13 cellular contexts compared by ENCODE assay signal in the genomic region with DNA sequence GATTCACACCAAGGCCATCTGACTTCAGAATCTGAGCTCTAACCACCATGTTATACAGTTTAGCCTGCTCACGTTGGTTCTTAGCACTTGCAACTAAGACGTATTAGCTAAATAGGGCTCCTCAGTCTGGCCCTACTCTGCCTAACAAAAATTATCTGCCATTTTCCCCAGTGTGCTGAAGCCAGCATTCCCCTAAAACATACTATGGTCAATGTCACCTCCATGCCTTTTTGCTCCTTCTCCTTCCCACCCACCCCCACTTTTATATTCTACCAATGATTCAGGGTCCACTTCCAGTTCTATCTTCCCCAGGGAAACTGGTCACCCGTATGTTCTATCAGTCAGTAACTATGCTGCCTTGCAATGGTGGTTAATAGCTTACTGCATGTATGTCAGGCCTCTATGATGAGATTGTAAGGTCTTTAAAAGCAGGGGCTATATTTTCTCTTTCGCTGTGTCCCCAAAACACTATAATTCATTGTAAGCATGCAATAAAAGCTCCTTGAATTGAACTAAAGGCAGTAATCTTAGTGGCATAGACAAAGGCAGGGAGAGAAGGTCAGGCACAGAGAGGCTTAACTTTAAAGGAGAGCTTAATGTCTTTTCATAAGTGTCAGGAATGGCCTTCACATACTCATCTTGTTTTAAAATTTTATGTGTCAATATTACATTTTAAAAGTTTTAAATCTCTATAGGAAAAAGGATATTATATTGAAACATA. TPM values are rescaled to one million over a fixed set of nuclear protein-coding genes. Genes with fewer than 3 reads are reported as not detected.
DNase-seq lines count a peak whose midpoint lies in the region; ATAC-seq, FAIRE-seq and TF ChIP-seq lines count a peak whose summit lies in the region.
"Had no signal": no experiment of that assay in that cellular context is flagged by ENCODE, and none has a peak within 500 bp of the region (broad histone marks: within the 10 kb centered on the region; RNA-seq: fewer than 3 reads in every experiment).

No MANE protein-coding gene starts in this region.

- no peak overlapping the region for H3K4me3 ChIP-seq in thoracic aorta

- H3K27ac Mint-ChIP-seq in activated T-cell treated with anti-CD3 and anti-CD28 coated beads, Interleukin-2, amount 50 U/mL, for 24 hours: peak overlapping the region; percentile 32
- H3K27ac Mint-ChIP-seq in MCF 10A (ENCODE audit: low read depth, unreplicated experiment) (peak overlapping the region; percentile 90), memory B cell (peak overlapping the region; percentile 39)
- H3K27ac Mint-ChIP-seq: progenitor cell of endocrine pancreas had no signal

- peaks cover 2% of the 10 kb centered on the region for H3K36me3 ChIP-seq in thoracic aorta

- no peak overlapping the region for H3K4me3 Mint-ChIP-seq in activated T-cell treated with anti-CD3 and anti-CD28 coated beads, Interleukin-2, amount 50 U/mL, for 24 hours
- H3K4me3 Mint-ChIP-seq in activated T-cell treated with anti-CD3 and anti-CD28 coated beads, Interleukin-2, amount 50 U/mL, for 4 hours: no peak overlapping the region
- no peak overlapping the region for H3K4me3 Mint-ChIP-seq in MCF 10A (ENCODE audit: unreplicated experiment)
- H3K4me3 Mint-ChIP-seq in memory B cell: no peak overlapping the region

- no peak for FAIRE-seq in HTR-8/SVneo (lab: Jason Lieb, UNC)
- FAIRE-seq: A204.1 had no signal

- H3K9me3 ChIP-seq in thoracic aorta: no peaks in the 10 kb centered on the region

- H3K27ac ChIP-seq in thoracic aorta: peak overlapping the region; percentile 69 to 81
- H3K27ac ChIP-seq: foreskin keratinocyte had no signal

- ATAC-seq in activated T-cell treated with anti-CD3 and anti-CD28 coated beads, Interleukin-2, amount 50 U/mL, for 4 hours: no peak
- ATAC-seq in memory B cell (ENCODE audit: low read depth) (no peak), thoracic aorta (ENCODE audit: insufficient number of reproducible peaks, low FRiP score, low read depth) (no peak)

- BruUV-seq in MCF 10A (replicated peaks; lab: Mats Ljungman, UMichigan): no TSS peak

- CTCF ChIA-PET in MCF 10A (lab: Yijun Ruan, JAX): interaction anchor here (0.5 to 1.6 kb wide), 4 partner anchors 7 to 396 kb away, joined by 3 to 4 read pairs (median 3); a partner anchor contains a TSS

- peaks cover 7% of the 10 kb centered on the region for H3K9me3 Mint-ChIP-seq in activated T-cell treated with anti-CD3 and anti-CD28 coated beads, Interleukin-2, amount 50 U/mL, for 24 hours
- peaks cover 5% of the 10 kb centered on the region for H3K9me3 Mint-ChIP-seq in activated T-cell treated with anti-CD3 and anti-CD28 coated beads, Interleukin-2, amount 50 U/mL, for 4 hours
- H3K9me3 Mint-ChIP-seq in MCF 10A (ENCODE audit: unreplicated experiment) (no peaks in the 10 kb centered on the region), memory B cell (no peaks in the 10 kb centered on the region)

- H3K4me1 Mint-ChIP-seq in activated T-cell treated with anti-CD3 and anti-CD28 coated beads, Interleukin-2, amount 50 U/mL, for 24 hours (ENCODE audit: low read depth): peaks cover 34% of the 10 kb centered on the region
- H3K4me1 Mint-ChIP-seq in activated T-cell treated with anti-CD3 and anti-CD28 coated beads, Interleukin-2, amount 50 U/mL, for 4 hours (ENCODE audit: low read depth): peaks cover 32% of the 10 kb centered on the region
- H3K4me1 Mint-ChIP-seq in MCF 10A (ENCODE audit: insufficient read depth, unreplicated experiment): peaks cover 32% of the 10 kb centered on the region
- peaks cover 16% of the 10 kb centered on the region for H3K4me1 Mint-ChIP-seq in memory B cell

- DNase-seq in activated T-cell treated with anti-CD3 and anti-CD28 coated beads, Interleukin-2, amount 50 U/mL, for 24 hours: no peak
- DNase-seq in activated T-cell treated with anti-CD3 and anti-CD28 coated beads, Interleukin-2, amount 50 U/mL, for 4 hours: no peak
- no peak for DNase-seq in MCF 10A (ENCODE audit: unreplicated experiment)
- no peak for DNase-seq in memory B cell (ENCODE audit: low spot score in 2 of 2)
- DNase-seq in thoracic aorta (ENCODE audit: low spot score): no peak
- no peak for DNase-seq in dermis blood vessel endothelial cell
- DNase-seq in HTR-8/SVneo (ENCODE audit: insufficient read length, low spot score): no peak
- no peak for DNase-seq in stimulated activated CD4-positive, alpha-beta T cell treated with anti-CD3 and anti-CD28 coated beads, Interleukin-2, amount 100 ng/mL, for 24 hours
- DNase-seq: activated effector memory CD4-positive, alpha-beta T cell treated with Interleukin-2 at 50 U/mL for 16 hours; NCI-H187 had no signal

- no peaks in the 10 kb centered on the region for H3K27me3 Mint-ChIP-seq in activated T-cell treated with anti-CD3 and anti-CD28 coated beads, Interleukin-2, amount 50 U/mL, for 24 hours
- H3K27me3 Mint-ChIP-seq in activated T-cell treated with anti-CD3 and anti-CD28 coated beads, Interleukin-2, amount 50 U/mL, for 4 hours (ENCODE audit: low read depth): no peaks in the 10 kb centered on the region
- H3K27me3 Mint-ChIP-seq in MCF 10A (ENCODE audit: insufficient read depth, unreplicated experiment): no peaks in the 10 kb centered on the region
- H3K27me3 Mint-ChIP-seq in memory B cell: no peaks in the 10 kb centered on the region
- H3K27me3 Mint-ChIP-seq: progenitor cell of endocrine pancreas had no signal

- H3K27me3 ChIP-seq in thoracic aorta (replicated peaks; ENCODE audit: insufficient read depth): no peaks in the 10 kb centered on the region
- H3K27me3 ChIP-seq: foreskin keratinocyte had no signal

- H3K4me1 ChIP-seq in thoracic aorta (ENCODE audit: control insufficient read depth in 1 of 2, low read depth in 2 of 2): peaks cover 13 to 31% of the 10 kb centered on the region in 2 donors

- TF ChIP-seq CTCF in MCF 10A (IDR thresholded peaks at IDR 0.05; ENCODE audit: unreplicated experiment) (no peak), thoracic aorta (IDR thresholded peaks at IDR 0.05) (no peak)

- POLR2A ChIA-PET in MCF 10A (lab: Yijun Ruan, JAX): interaction anchor here (0.5 to 3.3 kb wide), 9 partner anchors 26 to 974 kb away, joined by 3 to 16 read pairs (median 4); a partner anchor contains a TSS

- intact Hi-C loops in MCF 10A (cut with micrococcal nuclease): no loop called here

- peaks cover 33% of the 10 kb centered on the region for H3K36me3 Mint-ChIP-seq in activated T-cell treated with anti-CD3 and anti-CD28 coated beads, Interleukin-2, amount 50 U/mL, for 24 hours (ENCODE audit: low read depth)
- peaks cover 11% of the 10 kb centered on the region for H3K36me3 Mint-ChIP-seq in activated T-cell treated with anti-CD3 and anti-CD28 coated beads, Interleukin-2, amount 50 U/mL, for 4 hours (ENCODE audit: insufficient read depth)
- H3K36me3 Mint-ChIP-seq in MCF 10A (ENCODE audit: insufficient read depth, unreplicated experiment): no peaks in the 10 kb centered on the region
- H3K36me3 Mint-ChIP-seq in memory B cell: peaks cover 4% of the 10 kb centered on the region

RNA-seq across cellular contexts. Expression of a gene that starts 23.3 kb away (rescaled TPM):
- total RNA-seq in activated T-cell treated with anti-CD3 and anti-CD28 coated beads, Interleukin-2, amount 50 U/mL, for 4 hours: 1 to 10 TPM in 2 of 3 donors, under 1 TPM in 1; 0.84 to 2.3 (median 2.0) TPM
- total RNA-seq in MCF 10A (2022) (0.91 and 0.93 TPM in 2 replicates), thoracic aorta (10 to 100 TPM; 13.3 to 35.2 TPM), dermis blood vessel endothelial cell (0.33 and 1.7 TPM in 2 replicates)

RNA-seq across cellular contexts. Expression of a gene that starts 39.4 kb away (rescaled TPM):
- not detected for total RNA-seq in activated T-cell treated with anti-CD3 and anti-CD28 coated beads, Interleukin-2, amount 50 U/mL, for 4 hours
- total RNA-seq in MCF 10A (2022): not detected in 2 replicates
- 10 to 100 TPM in 1 of 2 donors, 1 to 10 TPM in 1; 4.9 to 20.8 TPM for total RNA-seq in thoracic aorta
- 2.4 and 14.8 TPM in 2 replicates for total RNA-seq in dermis blood vessel endothelial cell
- total RNA-seq: foreskin keratinocyte, progenitor cell of endocrine pancreas had no signal

RNA-seq across cellular contexts. Expression of a gene that starts 40.2 kb away (rescaled TPM):
- total RNA-seq in activated T-cell treated with anti-CD3 and anti-CD28 coated beads, Interleukin-2, amount 50 U/mL, for 4 hours: 100 to 1,000 TPM in 2 of 3 donors, 10 to 100 TPM in 1; 94.7 to 118 (median 106) TPM
- total RNA-seq in MCF 10A (2022) (47.9 and 55.4 TPM in 2 replicates), thoracic aorta (10 to 100 TPM; 15.2 to 51.3 TPM), dermis blood vessel endothelial cell (18.9 TPM in 2 replicates)

RNA-seq across cellular contexts. Expression of a gene that starts 57.8 kb away (rescaled TPM):
- 1 to 10 TPM; 1.6 to 3.3 (median 2.5) TPM for total RNA-seq in activated T-cell treated with anti-CD3 and anti-CD28 coated beads, Interleukin-2, amount 50 U/mL, for 4 hours
- total RNA-seq in MCF 10A (2022) (not detected in 2 replicates), thoracic aorta (10 to 100 TPM; 18.5 to 22.7 TPM), dermis blood vessel endothelial cell (11.9 and 15.3 TPM in 2 replicates)

Comparison
In these comparisons a context has a peak if more than half of its experiments do, and no peak if none do; other contexts are left out.
1. H3K27ac Mint-ChIP-seq: peak in every context shown above with its lines; median percentile 90 in MCF 10A; 39 in memory B cell; 32 in activated T-cell treated with anti-CD3 and anti-CD28 coated beads, Interleukin-2, amount 50 U/mL, for 24 hours.